ENCODE assay signal across 19 cellular contexts in the genomic region with DNA sequence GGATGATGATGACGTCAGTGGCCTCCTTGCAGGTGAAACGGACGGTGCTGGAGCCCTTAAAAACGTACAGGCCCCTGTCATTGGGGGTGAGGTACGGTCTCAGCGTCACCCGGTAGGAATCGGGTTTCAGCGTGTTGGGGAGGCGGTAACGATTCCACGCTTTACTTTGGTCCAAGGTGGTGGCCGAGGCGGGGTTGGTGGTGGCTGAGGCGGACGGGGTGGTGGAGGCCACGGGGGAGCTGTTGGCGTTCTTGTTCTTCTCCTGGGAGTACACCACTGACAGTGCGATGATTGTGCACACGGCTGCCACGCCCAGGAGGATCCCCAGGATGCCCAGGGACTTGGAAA. TPM values are rescaled to one million over a fixed set of nuclear protein-coding genes. Genes with fewer than 3 reads are reported as not detected.
A peak's percentile ranks its signal among the peaks of the same experiment; 100 is the strongest.
DNase-seq lines count a peak whose midpoint lies in the region; ATAC-seq, FAIRE-seq and TF ChIP-seq lines count a peak whose summit lies in the region.
"Had no signal": no experiment of that assay in that cellular context is flagged by ENCODE, and none has a peak within 500 bp of the region (broad histone marks: within the 10 kb centered on the region; RNA-seq: fewer than 3 reads in every experiment).

No MANE protein-coding gene starts in this region.

- peaks cover 25% of the 10 kb centered on the region for H3K4me1 Mint-ChIP-seq in MCF 10A (ENCODE audit: insufficient read depth, unreplicated experiment)
- H3K4me1 Mint-ChIP-seq: CD8-positive, alpha-beta memory T cell had no signal

- no peak overlapping the region for H3K23ac ChIP-seq in H1 (ENCODE audit: insufficient read length)

- no peak overlapping the region for H3K4ac ChIP-seq in H1 (replicated peaks; ENCODE audit: insufficient read length, low read depth, low read length)

- intact Hi-C loops in MCF 10A (cut with micrococcal nuclease), result no loop called here
- intact Hi-C loops in breast epithelium (cut with DNase I; ENCODE audit: low total_unique reads), result no loop called here

- no peak overlapping the region for H3K4me2 ChIP-seq in H1 (ENCODE audit: insufficient read depth in 1 of 2, low read depth in 2 of 2, low read length in 2 of 2)
- H3K4me2 ChIP-seq: BLaER1 had no signal

- H3K79me2 ChIP-seq in H1 (ENCODE audit: control insufficient read depth in 1 of 2, insufficient read depth in 2 of 2, low read length in 2 of 2), result no peaks in the 10 kb centered on the region

- peak overlapping the region; percentile 39; the same call in 1 of the 2 replicates for H2BK12ac ChIP-seq in H1 (ENCODE audit: low read depth, low read length)

- no peak for TF ChIP-seq POLR2A in breast epithelium (IDR thresholded peaks at IDR 0.05)
- no peak for TF ChIP-seq POLR2A in H1 (IDR thresholded peaks at IDR 0.05; ENCODE audit: control extremely low read depth in 1 of 2, low read depth in 2 of 2, low read length in 2 of 2)
- no peak for TF ChIP-seq POLR2A in H54 (IDR thresholded peaks at IDR 0.05; ENCODE audit: low read depth, low read length)

- H4K5ac ChIP-seq in H1 (ENCODE audit: insufficient read length, low read depth, low read length), result no peak overlapping the region

- CTCF ChIA-PET in MCF 10A (lab: Yijun Ruan, JAX), result interaction anchor here (1.6 kb wide), 1 partner anchor 25 kb away, joined by 3 read pairs; no protein-coding TSS in a partner anchor
- CTCF ChIA-PET in H1 (lab: Charles Lee; ENCODE audit: partially characterized antibody), result interaction anchor here (0.9 to 2.8 kb wide), 6 partner anchors 8 to 82 kb away, joined by 4 to 11 read pairs (median 4); no protein-coding TSS in a partner anchor

- no peak for TF ChIP-seq EP300 in H1 (IDR thresholded peaks at IDR 0.05; ENCODE audit: borderline replicate concordance in 1 of 2, low read depth in 2 of 2, low read length in 2 of 2)

- no peak overlapping the region for H3K27ac Mint-ChIP-seq in MCF 10A (ENCODE audit: low read depth, unreplicated experiment)
- H3K27ac Mint-ChIP-seq: CD8-positive, alpha-beta memory T cell had no signal

- no peak overlapping the region for H3K14ac ChIP-seq in H1 (ENCODE audit: insufficient read length)

- no peaks in the 10 kb centered on the region for H4K20me1 ChIP-seq in H1 (replicated peaks in 1 of 2; ENCODE audit: control insufficient read depth in 1 of 2, insufficient read depth in 2 of 2, low read length in 2 of 2)
- H4K20me1 ChIP-seq: BLaER1 had no signal

- H3K23me2 ChIP-seq in H1 (ENCODE audit: low read depth, low read length), result no peaks in the 10 kb centered on the region

- peaks cover 88% of the 10 kb centered on the region for H3K36me3 Mint-ChIP-seq in MCF 10A (ENCODE audit: insufficient read depth, unreplicated experiment)

- POLR2A ChIA-PET in MCF 10A (lab: Yijun Ruan, JAX) (no interaction called here), H1 (lab: Charles Lee; ENCODE audit: partially characterized antibody) (interaction anchor here (1.4 kb wide), 1 partner anchor 23 kb away, joined by 4 read pairs; no protein-coding TSS in a partner anchor)

- no peaks in the 10 kb centered on the region for H3K36me3 ChIP-seq in breast epithelium
- no peaks in the 10 kb centered on the region for H3K36me3 ChIP-seq in H1 (ENCODE audit: control insufficient read depth in 2 of 4, insufficient read depth in 4 of 4, low read length in 3 of 4)
- H3K36me3 ChIP-seq in muscle layer of duodenum (ENCODE audit: control insufficient read depth in 1 of 2, insufficient read depth in 2 of 2, low read length in 2 of 2), result peaks cover 0 to 6% of the 10 kb centered on the region in 2 donors
- H3K36me3 ChIP-seq: BLaER1 had no signal

- no peak for ATAC-seq in HG02642 (IDR thresholded peaks at IDR 0.05; ENCODE audit: poor library complexity, unreplicated experiment)

- no peak overlapping the region for H3K18ac ChIP-seq in H1 (ENCODE audit: extremely low read depth, low read length)

- no peak overlapping the region for H3K9ac ChIP-seq in H1 (replicated peaks in 1 of 4; ENCODE audit: extremely low read depth in 1 of 4, low read depth in 3 of 4, low read length in 3 of 4)
- H3K9ac ChIP-seq: BLaER1 had no signal

- H2AK5ac ChIP-seq in H1 (ENCODE audit: low read depth, low read length), result no peak overlapping the region

- 0 out of 2 replicates have a peak overlapping the region, but pooled peaks have one; percentile 71 for H2BK5ac ChIP-seq in H1 (ENCODE audit: low read depth, low read length)

- H3K79me1 ChIP-seq in H1 (ENCODE audit: low read depth, low read length), result no peaks in the 10 kb centered on the region

- TF ChIP-seq CTCF in MCF 10A (IDR thresholded peaks at IDR 0.05; ENCODE audit: unreplicated experiment), result no peak
- TF ChIP-seq CTCF in breast epithelium (IDR thresholded peaks at IDR 0.05), result no peak
- no peak for TF ChIP-seq CTCF in H1 (IDR thresholded peaks at IDR 0.05; ENCODE audit: control extremely low read depth in 1 of 3, insufficient read depth in 1 of 3, low read depth in 1 of 3, low read length in 3 of 3)

- DNase-seq in MCF 10A (ENCODE audit: unreplicated experiment) (no peak), breast epithelium (ENCODE audit: low spot score in 2 of 2) (no peak), H1 (ENCODE audit: low read depth in 1 of 2, low spot score in 2 of 2) (no peak), epidermal melanocyte (ENCODE audit: insufficient read length, low spot score) (no peak), H54 (ENCODE audit: insufficient read length, low spot score) (no peak), NCI-H2171 (lab: John Stamatoyannopoulos, UW) (no peak)
- DNase-seq: DMS79 treated with DMSO at 0.1 percent for 48 hours, GOT3, Kasumi-1, NCI-H1105 treated with DMSO at 0.1 percent for 48 hours, NCI-H1694 treated with DMSO at 0.1 percent for 48 hours, OCI-M1 had no signal

- H4K91ac ChIP-seq in H1 (replicated peaks; ENCODE audit: insufficient read length, low read length), result no peak overlapping the region

- no peaks in the 10 kb centered on the region for H3K27me3 Mint-ChIP-seq in MCF 10A (ENCODE audit: insufficient read depth, unreplicated experiment)

- H3K27ac ChIP-seq in breast epithelium, result peak overlapping the region in 1 of 2 donors; percentile 3
- no peak overlapping the region for H3K27ac ChIP-seq in H1 (ENCODE audit: low read depth, low read length)
- H3K27ac ChIP-seq in muscle layer of duodenum (ENCODE audit: low read length), result peak overlapping the region; percentile 14
- H3K27ac ChIP-seq: BLaER1 had no signal

- TSS peak; percentile 55 for BruUV-seq in MCF 10A (replicated peaks; lab: Mats Ljungman, UMichigan)

- no peaks in the 10 kb centered on the region for H3K9me3 Mint-ChIP-seq in MCF 10A (ENCODE audit: unreplicated experiment)
- H3K9me3 Mint-ChIP-seq: CD8-positive, alpha-beta memory T cell had no signal

- H2BK15ac ChIP-seq in H1 (ENCODE audit: low read length), result no peak overlapping the region

- H2AFZ ChIP-seq in H1 (ENCODE audit: low read length), result no peak overlapping the region

- WGBS in H1 (ENCODE audit: extremely low coverage in 1 of 2, insufficient coverage in 1 of 2, insufficient read length in 1 of 2, insufficient replicate concordance in 2 of 2, low coverage in 1 of 2, low lambda C conversion rate in 2 of 2, missing lambda C conversion rate in 1 of 2), 2 experiments, result 91% methylated on average over 14 of the region's 21 CpGs; no CpG with 5 or more reads in 1 of the 2 experiments

- H2BK20ac ChIP-seq in H1 (ENCODE audit: low read length), result no peak overlapping the region

- H3K56ac ChIP-seq in H1 (replicated peaks; ENCODE audit: insufficient read length, low read depth, low read length), result no peak overlapping the region

- H3K4me1 ChIP-seq in breast epithelium, result no peaks in the 10 kb centered on the region
- H3K4me1 ChIP-seq in H1 (replicated peaks in 1 of 4; ENCODE audit: control insufficient read depth in 3 of 4, insufficient read depth in 4 of 4, low read length in 3 of 4), result peaks cover 0 to 13% (median 1%) of the 10 kb centered on the region in 4 experiments; a peak in 4 of 7 replicates
- no peaks in the 10 kb centered on the region for H3K4me1 ChIP-seq in muscle layer of duodenum (ENCODE audit: control insufficient read depth in 1 of 2, insufficient read depth in 2 of 2, low read length in 2 of 2)

- no peak overlapping the region for H3K4me3 Mint-ChIP-seq in MCF 10A (ENCODE audit: unreplicated experiment)
- H3K4me3 Mint-ChIP-seq: CD8-positive, alpha-beta memory T cell had no signal

- H3K27me3 ChIP-seq in breast epithelium (no peaks in the 10 kb centered on the region), H1 (replicated peaks in 1 of 4; ENCODE audit: control insufficient read depth in 3 of 4, extremely low read depth in 1 of 4, insufficient read depth in 3 of 4, low read length in 3 of 4) (no peaks in the 10 kb centered on the region), muscle layer of duodenum (ENCODE audit: low read depth, low read length) (no peaks in the 10 kb centered on the region)
- H3K27me3 ChIP-seq: BLaER1 had no signal

- H3K4me3 ChIP-seq in breast epithelium (no peak overlapping the region), H1 (ENCODE audit: extremely low read depth in 1 of 4, insufficient read depth in 2 of 4, low read depth in 3 of 4, low read length in 4 of 4) (no peak overlapping the region), muscle layer of duodenum (ENCODE audit: low read depth in 1 of 2, low read length in 2 of 2) (peak overlapping the region in 1 of 2 donors; percentile 35)
- H3K4me3 ChIP-seq: BLaER1 had no signal

- FAIRE-seq in H1 (lab: Jason Lieb, UNC) (no peak), H54 (lab: Jason Lieb, UNC) (no peak)

- H3K9me3 ChIP-seq in breast epithelium (no peaks in the 10 kb centered on the region), H1 (ENCODE audit: insufficient read depth in 2 of 2, low read depth in 1 of 2, low read length in 1 of 2) (no peaks in the 10 kb centered on the region), muscle layer of duodenum (ENCODE audit: control insufficient read depth in 1 of 2, low read length in 2 of 2) (no peaks in the 10 kb centered on the region)
- H3K9me3 ChIP-seq: BLaER1 had no signal

- peak overlapping the region; percentile 42; the same call in 1 of the 2 replicates for H4K8ac ChIP-seq in H1 (ENCODE audit: extremely low read depth, insufficient read depth, low read length)

- TF ChIP-seq RAD21 in H1 (IDR thresholded peaks at IDR 0.05 in 1 of 2, conservative IDR thresholded peaks at IDR 0.05 in 1 of 2; ENCODE audit: low read depth in 2 of 2, low read length in 2 of 2), result no peak

- no peak overlapping the region for H2BK120ac ChIP-seq in H1 (replicated peaks; ENCODE audit: low read depth, low read length)

RNA-seq across cellular contexts. Expression of a gene that starts 8.5 kb away (rescaled TPM):
- total RNA-seq in MCF 10A (2022) (252 and 294 TPM in 2 replicates), breast epithelium (100 to 1,000 TPM in 2 of 3 donors, 10 to 100 TPM in 1; 26.5 to 129 (median 106) TPM)
- 1.6 and 2.2 TPM in 2 replicates for total RNA-seq in H1 (2021; fragmentation: NEBNext Ultra II Directional; extraction: Animal tissue kit (Norgen Biotek cat#: 25700))
- polyA plus RNA-seq in H1 (2011; rRNA removed), result 2.0 and 3.3 TPM in 2 replicates
- 2.2 TPM for polyA plus RNA-seq in H1 (2011; cell fraction: cytosol; rRNA removed)
- 5.8 TPM for polyA plus RNA-seq in H1 (2011; cell fraction: nucleus; rRNA removed)
- polyA plus RNA-seq in H1 (2012, experiment 1 of 2), result 1.6 to 3.7 TPM (median 2.2 TPM) in 4 replicates
- 1.4 TPM for polyA plus RNA-seq in H1 (2012, experiment 2 of 2)
- 5.2 TPM for polyA plus RNA-seq in H1 (2013, experiment 1 of 2)
- 3.8 TPM for polyA plus RNA-seq in H1 (2013, experiment 2 of 2)
- polyA minus RNA-seq in H1 (2011; rRNA and poly(A)+ RNA removed), result 1.6 and 2.5 TPM in 2 replicates
- 1.5 TPM for polyA minus RNA-seq in H1 (2011; cell fraction: cytosol; rRNA and poly(A)+ RNA removed)
- polyA minus RNA-seq in H1 (2011; cell fraction: nucleus; rRNA and poly(A)+ RNA removed), result 1.9 TPM
- total RNA-seq: G401, SK-MEL-5 had no signal
- polyA plus RNA-seq: CD8-positive, alpha-beta memory T cell had no signal

RNA-seq across cellular contexts. Expression of a gene that starts 30.1 kb away (rescaled TPM):
- not detected in 2 replicates for total RNA-seq in MCF 10A (2022)
- total RNA-seq in breast epithelium, result 1 to 10 TPM in 1 of 3 donors, under 1 TPM in 1, not detected in 1; 0.64 to 2.3 TPM
- 0.35 and 0.38 TPM in 2 replicates for total RNA-seq in H1 (2021; fragmentation: NEBNext Ultra II Directional; extraction: Animal tissue kit (Norgen Biotek cat#: 25700))
- 0.80 and 1.6 TPM in 2 replicates for polyA plus RNA-seq in H1 (2011; rRNA removed)
- 0.57 TPM for polyA plus RNA-seq in H1 (2011; cell fraction: cytosol; rRNA removed)
- polyA plus RNA-seq in H1 (2011; cell fraction: nucleus; rRNA removed), result 0.61 TPM
- 0.25 to 0.88 TPM (median 0.68 TPM) in 3 of 4 replicates, not detected in the other for polyA plus RNA-seq in H1 (2012, experiment 1 of 2)
- 0.43 TPM for polyA plus RNA-seq in H1 (2012, experiment 2 of 2)
- polyA plus RNA-seq in H1 (2013, experiment 1 of 2), result 0.28 TPM
- 0.40 TPM for polyA plus RNA-seq in H1 (2013, experiment 2 of 2)
- not detected in 2 replicates for polyA minus RNA-seq in H1 (2011; rRNA and poly(A)+ RNA removed)
- polyA minus RNA-seq in H1 (2011; cell fraction: cytosol; rRNA and poly(A)+ RNA removed), result not detected
- 0.60 TPM for polyA minus RNA-seq in H1 (2011; cell fraction: nucleus; rRNA and poly(A)+ RNA removed)
- total RNA-seq: A172; CD8-positive, alpha-beta memory T cell; G401 had no signal
- polyA plus RNA-seq: CD8-positive, alpha-beta memory T cell had no signal

RNA-seq across cellular contexts. Expression of a gene that starts 55.1 kb away (rescaled TPM):
- total RNA-seq in MCF 10A (2022), result 0.58 and 1.6 TPM in 2 replicates
- total RNA-seq in breast epithelium, result 10 to 100 TPM in 1 of 3 donors, 1 to 10 TPM in 2; 5.9 to 12.8 (median 6.2) TPM
- total RNA-seq in H1 (2021; fragmentation: NEBNext Ultra II Directional; extraction: Animal tissue kit (Norgen Biotek cat#: 25700)), result 0.15 TPM in 1 of 2 replicates, not detected in the other
- 0.23 and 0.28 TPM in 2 replicates for polyA plus RNA-seq in H1 (2011; rRNA removed)
- polyA plus RNA-seq in H1 (2011; cell fraction: cytosol; rRNA removed), result 0.18 TPM
- 0.34 TPM for polyA plus RNA-seq in H1 (2011; cell fraction: nucleus; rRNA removed)
- 0.17 to 0.40 TPM (median 0.33 TPM) in 3 of 4 replicates, not detected in the other for polyA plus RNA-seq in H1 (2012, experiment 1 of 2)
- 0.08 TPM for polyA plus RNA-seq in H1 (2012, experiment 2 of 2)
- polyA plus RNA-seq in H1 (2013, experiment 1 of 2), result 0.04 TPM
- 0.06 TPM for polyA plus RNA-seq in H1 (2013, experiment 2 of 2)
- polyA minus RNA-seq in H1 (2011; rRNA and poly(A)+ RNA removed), result not detected in 2 replicates
- polyA minus RNA-seq in H1 (2011; cell fraction: cytosol; rRNA and poly(A)+ RNA removed), result 1.4 TPM
- polyA minus RNA-seq in H1 (2011; cell fraction: nucleus; rRNA and poly(A)+ RNA removed), result 0.70 TPM
- total RNA-seq: G401 had no signal
